Comparison of ENCODE assay signal across 32 cellular contexts in the genomic region with DNA sequence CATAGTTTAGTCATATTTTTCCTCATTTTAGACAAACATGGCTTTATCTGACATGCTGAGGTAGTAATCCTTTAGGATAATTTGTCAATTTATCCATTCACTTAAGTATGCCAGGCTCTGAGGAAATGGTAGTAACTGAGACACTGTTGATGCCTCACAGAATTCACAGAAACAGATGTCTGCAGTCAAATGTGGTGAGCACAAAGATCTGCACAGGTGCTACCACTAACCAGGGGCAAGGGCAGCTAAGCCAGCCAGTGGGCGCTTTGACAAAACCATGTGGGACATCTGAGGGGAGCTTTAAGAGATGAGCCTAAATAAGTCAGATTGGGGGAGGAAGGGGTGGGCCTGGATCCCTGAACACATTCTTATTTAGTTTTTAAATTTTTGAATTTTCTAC.
"Had no signal": no experiment of that assay in that cellular context is flagged by ENCODE, and none has a peak within 500 bp of the region (broad histone marks: within the 10 kb centered on the region; RNA-seq: fewer than 3 reads in every experiment).

No MANE protein-coding gene starts in this region.

- H3K36me3 Mint-ChIP-seq: naive thymus-derived CD8-positive, alpha-beta T cell; natural killer cell treated with Interleukin-12 subunit alpha and Interleukin-12 subunit beta and Interleukin-15 and Interleukin-18, amount 100 ng/mL, for 72 hours; neural progenitor cell; stimulated activated memory B cell treated with anti-CD40 and anti-IgM and Interleukin-4, amounts not matched to agents 10 μg/mL and 1 μg/mL and 100 μg/mL, for 72 hours; type B pancreatic cell had no signal

- H3K4me1 ChIP-seq: parathyroid adenoma, psoas muscle, right lobe of liver, spleen, suprapubic skin, testis, tibial artery, transverse colon, upper lobe of right lung, uterus had no signal

- ATAC-seq: naive thymus-derived CD8-positive, alpha-beta T cell; natural killer cell treated with Interleukin-12 subunit alpha and Interleukin-12 subunit beta and Interleukin-15 and Interleukin-18, amount 100 ng/mL, for 72 hours; psoas muscle; right cardiac atrium; right lobe of liver; stimulated activated memory B cell treated with anti-CD40 and anti-IgM and Interleukin-4, amounts not matched to agents 10 μg/mL and 1 μg/mL and 100 μg/mL, for 72 hours; stimulated activated naive CD8-positive, alpha-beta T cell treated with anti-CD3 and anti-CD28 coated beads, Interleukin-15, amount 100 ng/mL, for 72 hours; stimulated activated naive CD8-positive, alpha-beta T cell treated with anti-CD3 and anti-CD28 coated beads, Interleukin-15, Interleukin-2, amounts not matched to agents 100 U/mL and 50 U/mL, for 24 hours; upper lobe of right lung had no signal

- H3K4me3 ChIP-seq: neural progenitor cell, ovary, psoas muscle, right lobe of liver, sigmoid colon, skin epidermis, smooth muscle cell, spleen, suprapubic skin, testis, tibial artery, transverse colon, upper lobe of right lung, uterus had no signal

- H3K27ac ChIP-seq: neural progenitor cell, ovary, parathyroid adenoma, psoas muscle, right lobe of liver, sigmoid colon, skin epidermis, spleen, suprapubic skin, testis, tibial artery, transverse colon, upper lobe of right lung, uterus had no signal

- DNase-seq: naive thymus-derived CD8-positive, alpha-beta T cell; occipital lobe; ovary; posterior cingulate gyrus; psoas muscle; right cardiac atrium; right lobe of liver; sigmoid colon; spleen; stimulated activated CD4-positive, alpha-beta T cell treated with anti-CD3 and anti-CD28 coated beads, Interleukin-12 subunit alpha, Interleukin-12 subunit beta, amount 100 ng/mL, for 4 hours; stimulated activated CD4-positive, alpha-beta T cell treated with anti-CD3 and anti-CD28 coated beads, Interleukin-1b, Interleukin-23, amount 100 ng/mL, for 48 hours; stimulated activated CD4-positive, alpha-beta T cell treated with anti-CD3 and anti-CD28 coated beads, Interleukin-4, amount 100 ng/mL, for 1 hour; stimulated activated CD4-positive, alpha-beta T cell treated with anti-CD3 and anti-CD28 coated beads, Interleukin-4, amount 100 ng/mL, for 4 hours; stimulated activated CD8-positive, alpha-beta memory T cell treated with anti-CD3 and anti-CD28 coated beads, Interleukin-4, amount 100 ng/mL, for 48 hours; stimulated activated naive CD4-positive, alpha-beta T cell; stimulated activated naive CD8-positive, alpha-beta T cell treated with anti-CD3 and anti-CD28 coated beads, Interleukin-15, amount 100 ng/mL, for 72 hours; stimulated activated naive CD8-positive, alpha-beta T cell treated with anti-CD3 and anti-CD28 coated beads, Interleukin-15, Interleukin-2, amounts not matched to agents 100 U/mL and 50 U/mL, for 24 hours; substantia nigra; testis; tibial artery; transverse colon; upper lobe of right lung; uterus had no signal

- H2AFZ ChIP-seq: neural progenitor cell, parathyroid adenoma had no signal

- H3K4me2 ChIP-seq: neural progenitor cell, smooth muscle cell had no signal

- H3K27me3 ChIP-seq: neural progenitor cell, ovary, right lobe of liver, sigmoid colon, spleen, suprapubic skin, testis, tibial artery, transverse colon, upper lobe of right lung, uterus had no signal

- H3K9me3 Mint-ChIP-seq: natural killer cell treated with Interleukin-12 subunit alpha and Interleukin-12 subunit beta and Interleukin-15 and Interleukin-18, amount 100 ng/mL, for 72 hours; neural progenitor cell; stimulated activated memory B cell treated with anti-CD40 and anti-IgM and Interleukin-4, amounts not matched to agents 10 μg/mL and 1 μg/mL and 100 μg/mL, for 72 hours; stimulated activated naive CD8-positive, alpha-beta T cell treated with anti-CD3 and anti-CD28 coated beads, Interleukin-15, amount 100 ng/mL, for 72 hours; type B pancreatic cell had no signal

- H3K27me3 Mint-ChIP-seq: naive thymus-derived CD8-positive, alpha-beta T cell; progenitor cell of endocrine pancreas; stimulated activated memory B cell treated with anti-CD40 and anti-IgM and Interleukin-4, amounts not matched to agents 10 μg/mL and 1 μg/mL and 100 μg/mL, for 72 hours; type B pancreatic cell had no signal

- H3K4me1 Mint-ChIP-seq: stimulated activated memory B cell treated with anti-CD40 and anti-IgM and Interleukin-4, amounts not matched to agents 10 μg/mL and 1 μg/mL and 100 μg/mL, for 72 hours; stimulated activated naive CD8-positive, alpha-beta T cell treated with anti-CD3 and anti-CD28 coated beads, Interleukin-15, amount 100 ng/mL, for 72 hours had no signal

- H3K36me3 ChIP-seq: neural progenitor cell, ovary, right lobe of liver, sigmoid colon, spleen, suprapubic skin, tibial artery, transverse colon, upper lobe of right lung, uterus had no signal

- H3K27ac Mint-ChIP-seq: naive thymus-derived CD8-positive, alpha-beta T cell; natural killer cell treated with Interleukin-12 subunit alpha and Interleukin-12 subunit beta and Interleukin-15 and Interleukin-18, amount 100 ng/mL, for 72 hours; neural progenitor cell; progenitor cell of endocrine pancreas; stimulated activated memory B cell treated with anti-CD40 and anti-IgM and Interleukin-4, amounts not matched to agents 10 μg/mL and 1 μg/mL and 100 μg/mL, for 72 hours; stimulated activated naive CD8-positive, alpha-beta T cell treated with anti-CD3 and anti-CD28 coated beads, Interleukin-15, amount 100 ng/mL, for 72 hours; type B pancreatic cell had no signal

- H3K9ac ChIP-seq: neural progenitor cell, parathyroid adenoma had no signal

- H3K79me2 ChIP-seq: parathyroid adenoma had no signal

- H3K9me3 ChIP-seq: ovary, psoas muscle, right lobe of liver, sigmoid colon, spleen, suprapubic skin, testis, tibial artery, transverse colon, upper lobe of right lung, uterus had no signal

- H3K4me3 Mint-ChIP-seq: naive thymus-derived CD8-positive, alpha-beta T cell; natural killer cell treated with Interleukin-12 subunit alpha and Interleukin-12 subunit beta and Interleukin-15 and Interleukin-18, amount 100 ng/mL, for 72 hours; neural progenitor cell; stimulated activated memory B cell treated with anti-CD40 and anti-IgM and Interleukin-4, amounts not matched to agents 10 μg/mL and 1 μg/mL and 100 μg/mL, for 72 hours; stimulated activated naive CD8-positive, alpha-beta T cell treated with anti-CD3 and anti-CD28 coated beads, Interleukin-15, amount 100 ng/mL, for 72 hours; type B pancreatic cell had no signal
